In genomic region chr20:11375368-11375767, GRCh38 we compare ENCODE assay signal across 19 cellular contexts.
"Had no signal": no experiment of that assay in that cellular context is flagged by ENCODE, and none has a peak within 500 bp of the region (broad histone marks: within the 10 kb centered on the region; RNA-seq: fewer than 3 reads in every experiment).

No MANE protein-coding gene starts in this region.

- H3K27ac Mint-ChIP-seq: activated CD8-positive, alpha-beta T cell treated with anti-CD3 and anti-CD28 coated beads for 36 hours; activated naive CD4-positive, alpha-beta T cell treated with anti-CD3 and anti-CD28 coated beads, Interleukin-2, amount 50 U/mL, for 72 hours had no signal

- DNase-seq: activated CD4-positive, alpha-beta T cell treated with anti-CD3 and anti-CD28 coated beads for 4 hours; activated CD8-positive, alpha-beta T cell treated with anti-CD3 and anti-CD28 coated beads for 36 hours; activated gamma-delta T cell; activated T-cell treated with anti-CD3 and anti-CD28 coated beads, Interleukin-2, amount 50 U/mL, for 48 hours; amniotic stem cell; central memory CD4-positive, alpha-beta T cell; colonic mucosa; kidney; left lung; naive B cell; right cardiac atrium; stimulated activated CD4-positive, alpha-beta T cell treated with anti-CD3 and anti-CD28 coated beads, Interleukin-4, amount 100 ng/mL, for 4 hours; stimulated activated CD8-positive, alpha-beta memory T cell treated with anti-CD3 and anti-CD28 coated beads, Interleukin-4, amount 100 ng/mL, for 48 hours; stimulated activated naive CD4-positive, alpha-beta T cell treated with Interleukin-2 at 50 U/mL for 16 hours; substantia nigra; T-helper 2 cell; trophoblast cell had no signal

- H3K4me1 ChIP-seq: colonic mucosa, left lung had no signal

- H3K27ac ChIP-seq: colonic mucosa, hepatocyte, left lung had no signal

- H3K27me3 Mint-ChIP-seq: activated CD8-positive, alpha-beta T cell treated with anti-CD3 and anti-CD28 coated beads for 36 hours; naive B cell had no signal

- H3K27me3 ChIP-seq: colonic mucosa, hepatocyte, left lung had no signal

- H3K36me3 Mint-ChIP-seq: naive B cell had no signal

- H3K9me3 ChIP-seq: colonic mucosa had no signal

- H3K36me3 ChIP-seq: colonic mucosa, left lung had no signal

- ATAC-seq: activated CD8-positive, alpha-beta T cell treated with anti-CD3 and anti-CD28 coated beads for 36 hours; activated naive CD4-positive, alpha-beta T cell treated with anti-CD3 and anti-CD28 coated beads, Interleukin-2, amount 50 U/mL, for 72 hours; left lung; right cardiac atrium had no signal

- H3K4me3 ChIP-seq: colonic mucosa, hepatocyte, left lung had no signal

- H3K4me1 Mint-ChIP-seq: naive B cell had no signal

- H3K4me3 Mint-ChIP-seq: activated CD8-positive, alpha-beta T cell treated with anti-CD3 and anti-CD28 coated beads for 36 hours; naive B cell had no signal
